In the genomic region with DNA sequence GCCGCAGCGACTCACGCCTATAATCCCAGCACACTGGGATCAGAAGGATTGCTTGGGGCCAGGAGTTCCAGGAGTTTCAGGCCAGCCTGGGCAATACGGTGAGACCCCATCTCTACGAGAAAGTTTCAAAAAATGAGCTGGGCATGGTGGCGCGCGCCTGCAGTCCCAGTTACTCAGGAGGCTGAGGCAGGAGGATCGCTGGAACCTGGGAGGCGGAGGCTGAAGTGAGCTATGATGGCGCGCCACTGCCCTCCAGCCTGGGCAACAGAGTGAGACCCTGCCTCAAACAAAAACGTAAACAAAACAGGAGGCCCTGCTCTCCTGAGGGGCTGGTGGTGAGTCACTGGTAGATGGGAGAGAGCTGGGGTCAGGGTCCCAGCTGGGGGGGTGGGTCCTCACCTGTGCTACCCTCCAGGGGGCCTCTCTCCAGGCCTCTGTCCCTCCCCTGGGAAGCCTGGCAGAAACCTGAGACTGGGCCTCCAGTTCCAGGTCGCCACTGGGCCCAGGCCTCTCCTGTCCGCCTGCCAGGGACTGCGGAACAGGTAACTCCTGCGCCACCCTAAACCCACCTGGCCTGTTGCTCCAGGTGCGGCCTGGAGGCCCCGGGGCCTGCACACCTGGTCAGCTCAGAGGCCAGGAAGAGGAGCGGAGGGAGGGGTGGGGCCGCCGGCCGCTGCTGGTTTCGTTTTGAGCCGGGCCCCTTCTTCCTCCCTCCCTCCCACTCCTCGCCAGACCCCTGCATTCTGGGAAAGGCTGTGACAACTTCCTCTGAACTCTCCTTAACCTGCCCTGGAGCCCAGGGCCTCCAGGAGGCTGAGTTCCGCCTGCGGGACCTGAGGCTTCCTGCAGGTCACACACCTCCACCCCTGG, we compare ENCODE assay signal across 8 cellular contexts. TPM values are rescaled to one million over a fixed set of nuclear protein-coding genes. Genes with fewer than 3 reads are reported as not detected.
DNase-seq lines count a peak whose midpoint lies in the region; ATAC-seq, FAIRE-seq and TF ChIP-seq lines count a peak whose summit lies in the region.

No MANE protein-coding gene starts in this region.

- ATAC-seq in pancreas (peak in 3 of 4 donors; percentile 21 to 44 (median 44)), HG03457 (IDR thresholded peaks at IDR 0.05; ENCODE audit: unreplicated experiment) (no peak), HG02610 (IDR thresholded peaks at IDR 0.05; ENCODE audit: unreplicated experiment) (no peak)

- no peaks in the 10 kb centered on the region for H3K4me1 ChIP-seq in pancreas

- H3K9me3 Mint-ChIP-seq in IgD-negative memory B cell, result no peaks in the 10 kb centered on the region

- TF ChIP-seq CTCF in choroid plexus epithelial cell (conservative IDR thresholded peaks at IDR 0.05; ENCODE audit: low read depth, low read length) (no peak), pancreas (IDR thresholded peaks at IDR 0.05) (no peak)

- no peak overlapping the region for H3K27ac ChIP-seq in pancreas

- H3K4me3 ChIP-seq in choroid plexus epithelial cell (ENCODE audit: low read depth, low read length) (peak overlapping the region; percentile 42), pancreas (no peak overlapping the region)

- peak overlapping the region in 2 of 3 donors; percentile 69 to 73 for H3K27ac Mint-ChIP-seq in IgD-negative memory B cell

- FAIRE-seq in pancreas (lab: Jason Lieb, UNC), result no peak

- H3K36me3 ChIP-seq in pancreas, result no peaks in the 10 kb centered on the region

- no peaks in the 10 kb centered on the region for H3K36me3 Mint-ChIP-seq in IgD-negative memory B cell

- H3K9me3 ChIP-seq in pancreas, result no peaks in the 10 kb centered on the region

- peaks cover 0 to 11% (median 2%) of the 10 kb centered on the region in 3 donors for H3K4me1 Mint-ChIP-seq in IgD-negative memory B cell

- H3K27me3 Mint-ChIP-seq in IgD-negative memory B cell, result no peaks in the 10 kb centered on the region

- peak overlapping the region in 3 of 4 donors; percentile 37 to 79 (median 52) for H3K4me3 Mint-ChIP-seq in IgD-negative memory B cell

- peak; percentile 76 for DNase-seq in CMK (ENCODE audit: low read depth)
- DNase-seq in choroid plexus epithelial cell (ENCODE audit: low read depth), result peak; percentile 44
- DNase-seq in pancreas, result no peak
- no peak for DNase-seq in NCI-H774 (lab: John Stamatoyannopoulos, UW)
- no peak for DNase-seq in NCI-H2081 treated with DMSO at 0.1 percent for 48 hours (lab: John Stamatoyannopoulos, UW)

- H3K27me3 ChIP-seq in pancreas, result no peaks in the 10 kb centered on the region

- intact Hi-C loops in pancreas (cut with DNase I), result no loop called here

- 71 to 72% methylated on average over 20 to 28 of the region's 28 CpGs for WGBS in pancreas, 2 donors

RNA-seq across cellular contexts. Expression of a gene that starts 17.2 kb away (rescaled TPM):
- polyA plus RNA-seq in IgD-negative memory B cell (75.7 TPM), pancreas (1 to 10 TPM; 6.1 to 9.3 TPM)
- total RNA-seq in pancreas, result 10 to 100 TPM; 10.9 to 25.0 (median 15.6) TPM

RNA-seq across cellular contexts. Expression of a gene that starts 40.0 kb away (rescaled TPM):
- polyA plus RNA-seq in IgD-negative memory B cell (69.1 TPM), pancreas (100 to 1,000 TPM; 107 to 183 TPM)
- 10 to 100 TPM; 52.4 to 78.1 (median 70.0) TPM for total RNA-seq in pancreas

Comparison
In these comparisons a context has a peak if more than half of its experiments do, and no peak if none do; other contexts are left out.
1. DNase-seq: peak in CMK (single experiment) and choroid plexus epithelial cell (single experiment); none in pancreas (0 of 6), NCI-H774 (single experiment) and NCI-H2081 treated with DMSO at 0.1 percent for 48 hours (single experiment).
2. ATAC-seq: peak in pancreas (3 of 4); none in HG03457 (single experiment) and HG02610 (single experiment).